14 cellular contexts compared by ENCODE assay signal in the genomic region with DNA sequence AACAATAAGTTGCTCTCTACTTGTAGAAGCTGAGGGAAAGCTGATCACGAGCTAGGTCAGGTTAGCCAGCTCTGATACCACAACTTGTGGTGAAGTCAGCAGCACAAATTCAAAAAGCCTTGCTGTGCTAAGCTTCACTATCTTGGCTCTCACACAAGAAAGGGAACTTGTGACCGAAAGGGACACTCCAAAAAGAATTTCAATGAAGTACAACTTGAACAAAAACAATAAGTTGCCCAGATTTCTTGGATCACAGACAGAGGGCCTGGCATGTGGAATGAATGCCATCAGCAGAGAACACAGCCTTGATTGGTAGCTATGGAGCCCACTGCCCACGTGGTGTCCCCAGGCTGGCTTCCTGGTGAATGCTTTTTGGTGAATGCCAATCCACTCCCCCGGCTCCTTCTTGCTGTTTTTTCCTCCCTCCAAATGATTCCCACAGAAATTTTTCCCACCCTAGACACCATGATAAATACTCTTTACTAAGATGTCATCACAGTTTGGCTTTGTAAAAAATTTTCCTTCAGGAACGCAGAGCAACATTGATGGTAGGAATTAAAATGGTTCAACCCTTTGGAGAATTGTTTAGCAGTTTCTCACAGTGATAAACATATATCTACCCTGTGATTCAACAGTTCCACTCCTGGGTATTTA.
DNase-seq lines count a peak whose midpoint lies in the region; ATAC-seq, FAIRE-seq and TF ChIP-seq lines count a peak whose summit lies in the region.
"Had no signal": no experiment of that assay in that cellular context is flagged by ENCODE, and none has a peak within 500 bp of the region (broad histone marks: within the 10 kb centered on the region; RNA-seq: fewer than 3 reads in every experiment).

No MANE protein-coding gene starts in this region.

- H3K9me3 Mint-ChIP-seq in brain (peaks cover 0 to 1% (median 0%) of the 10 kb centered on the region in 5 experiments), H9 (no peaks in the 10 kb centered on the region)
- H3K9me3 Mint-ChIP-seq: activated T-cell treated with anti-CD3 and anti-CD28 coated beads, Interleukin-2, amount 50 U/mL, for 4 hours; HFFc6 had no signal

- no peak overlapping the region for H2BK120ac ChIP-seq in H9 (ENCODE audit: low read depth, low read length, poor library complexity, severe bottlenecking)

- H3K4me3 ChIP-seq in smooth muscle cell = no peak overlapping the region
- H3K4me3 ChIP-seq: pancreas had no signal

- H2AFZ ChIP-seq in smooth muscle cell (ENCODE audit: low read depth) (peak overlapping the region; percentile 20), H9 (ENCODE audit: low read length) (no peak overlapping the region)

- H3K27me3 Mint-ChIP-seq in brain = no peaks in the 10 kb centered on the region
- peaks cover 1% of the 10 kb centered on the region; the same call in 1 of the 2 replicates for H3K27me3 Mint-ChIP-seq in H9 (ENCODE audit: low read depth)

- H3K4me3 Mint-ChIP-seq in brain = peak overlapping the region in 1 of 5 experiments; percentile 4
- no peak overlapping the region for H3K4me3 Mint-ChIP-seq in H9
- H3K4me3 Mint-ChIP-seq: activated T-cell treated with anti-CD3 and anti-CD28 coated beads, Interleukin-2, amount 50 U/mL, for 4 hours; CD14-positive monocyte; HFFc6 had no signal

- H3F3A ChIP-seq in smooth muscle cell (ENCODE audit: low read depth) = no peaks in the 10 kb centered on the region

- no peaks in the 10 kb centered on the region for H3K4me1 ChIP-seq in smooth muscle cell (ENCODE audit: low read depth)
- H3K4me1 ChIP-seq in H9 (ENCODE audit: insufficient read depth, low read length) = no peaks in the 10 kb centered on the region

- no peaks in the 10 kb centered on the region for H3K36me3 ChIP-seq in smooth muscle cell (ENCODE audit: low read depth)
- H3K36me3 ChIP-seq: pancreas had no signal

- no peak overlapping the region for H3K4ac ChIP-seq in H9 (ENCODE audit: low read depth, low read length)

- TF ChIP-seq POLR2A in GM12892 (IDR thresholded peaks at IDR 0.05; ENCODE audit: low read depth, low read length) = no peak

- H3K9me3 ChIP-seq in smooth muscle cell (replicated peaks; ENCODE audit: low read depth) (no peaks in the 10 kb centered on the region), H9 (ENCODE audit: control insufficient read depth, low read depth, low read length) (no peaks in the 10 kb centered on the region)
- H3K9me3 ChIP-seq: pancreas had no signal

- no peak overlapping the region for H2AK5ac ChIP-seq in H9 (ENCODE audit: insufficient read length, low read length)

- H3K56ac ChIP-seq in H9 (ENCODE audit: insufficient read length, low read depth, low read length) = no peak overlapping the region

- peak; percentile 77 for FAIRE-seq in GM12892 (lab: Jason Lieb, UNC)
- FAIRE-seq: bronchial epithelial cell, pancreas had no signal

- H2BK12ac ChIP-seq in H9 (ENCODE audit: insufficient read length, low read depth, low read length) = no peak overlapping the region

- no peak overlapping the region for H2BK20ac ChIP-seq in H9 (ENCODE audit: low read depth, low read length, poor library complexity, severe bottlenecking)

- H3K36me3 Mint-ChIP-seq in brain = no peaks in the 10 kb centered on the region
- no peaks in the 10 kb centered on the region for H3K36me3 Mint-ChIP-seq in H9 (ENCODE audit: insufficient read depth in 1 of 3, low read depth in 3 of 3)
- H3K36me3 Mint-ChIP-seq: CD14-positive monocyte had no signal

- H2BK15ac ChIP-seq in H9 (ENCODE audit: low read depth, low read length) = no peak overlapping the region

- no peaks in the 10 kb centered on the region for H4K20me1 ChIP-seq in smooth muscle cell (ENCODE audit: low read depth)
- no peaks in the 10 kb centered on the region for H4K20me1 ChIP-seq in H9 (ENCODE audit: control insufficient read depth, insufficient read depth, insufficient read length)

- H3K27ac ChIP-seq in smooth muscle cell (ENCODE audit: low read depth) = no peak overlapping the region
- no peak overlapping the region for H3K27ac ChIP-seq in H9 (ENCODE audit: insufficient read length, low read depth, low read length)
- H3K27ac ChIP-seq: pancreas had no signal

- H3K27ac Mint-ChIP-seq in brain = peak overlapping the region in 4 of 5 experiments; percentile 63 to 97 (median 94)
- H3K27ac Mint-ChIP-seq in H9 = no peak overlapping the region
- H3K27ac Mint-ChIP-seq: HFFc6 had no signal

- no peak overlapping the region for H4K5ac ChIP-seq in H9 (ENCODE audit: insufficient read length, low read depth, low read length)

- TF ChIP-seq CTCF in brain (conservative IDR thresholded peaks at IDR 0.05) (no peak), smooth muscle cell (IDR thresholded peaks at IDR 0.05; ENCODE audit: borderline replicate concordance, insufficient read depth, poor library complexity, severe bottlenecking) (no peak), H9 (conservative IDR thresholded peaks at IDR 0.05) (no peak)

- H3K23me2 ChIP-seq in H9 (ENCODE audit: insufficient read length, low read depth, low read length, poor library complexity, severe bottlenecking) = no peaks in the 10 kb centered on the region

- 63% methylated on average over 5 of the region's 5 CpGs for WGBS in smooth muscle cell (ENCODE audit: low lambda C conversion rate)
- no CpG with 5 or more reads among the region's 5 CpGs for WGBS in H9 (ENCODE audit: extremely low coverage, insufficient read length, low lambda C conversion rate)

- no peak overlapping the region for H4K8ac ChIP-seq in H9 (replicated peaks; ENCODE audit: insufficient read length, low read depth, low read length)

- H2BK5ac ChIP-seq in H9 (ENCODE audit: insufficient read length, low read length) = no peak overlapping the region

- H3K14ac ChIP-seq in H9 (ENCODE audit: insufficient read depth, low read length) = no peak overlapping the region

- no peaks in the 10 kb centered on the region for H3K79me1 ChIP-seq in H9 (ENCODE audit: insufficient read depth, low read depth, low read length, poor library complexity, severe bottlenecking)

- H3K9ac ChIP-seq in smooth muscle cell (ENCODE audit: low read depth) (no peak overlapping the region), H9 (ENCODE audit: extremely low read depth, insufficient read length, low read length) (no peak overlapping the region)

- H3K18ac ChIP-seq in H9 (ENCODE audit: insufficient read length, low read depth, low read length) = no peak overlapping the region

- no peak overlapping the region for H3K23ac ChIP-seq in H9 (ENCODE audit: insufficient read length, low read depth, low read length)

- H3K27me3 ChIP-seq in smooth muscle cell (ENCODE audit: low read depth) (no peaks in the 10 kb centered on the region), H9 (ENCODE audit: insufficient read depth, low read length) (no peaks in the 10 kb centered on the region)
- H3K27me3 ChIP-seq: pancreas had no signal

- ATAC-seq in esophagus mucosa (no peak), HG03342 (IDR thresholded peaks at IDR 0.05; ENCODE audit: unreplicated experiment) (no peak)
- ATAC-seq: activated T-cell treated with anti-CD3 and anti-CD28 coated beads, Interleukin-2, amount 50 U/mL, for 4 hours had no signal

- H4K91ac ChIP-seq in H9 (ENCODE audit: insufficient read length, low read depth, low read length) = no peak overlapping the region

- H3K4me2 ChIP-seq in smooth muscle cell = no peak overlapping the region
- no peak overlapping the region for H3K4me2 ChIP-seq in H9 (ENCODE audit: insufficient read depth, insufficient read length, low read length)

- no peak overlapping the region for H3T11ph ChIP-seq in H9 (ENCODE audit: low read length)

- H3K4me1 Mint-ChIP-seq in brain = peaks cover 41% of the 10 kb centered on the region
- peaks cover under 1 to 6% of the 10 kb centered on the region in 2 experiments for H3K4me1 Mint-ChIP-seq in H9

- no peak for DNase-seq in GM12892 (ENCODE audit: insufficient read length)
- peak; percentile 43 to 79 for DNase-seq in hippocampal formation (lab: John Stamatoyannopoulos, UW)
- DNase-seq in smooth muscle cell (lab: John Stamatoyannopoulos, UW; ENCODE audit: unreplicated experiment) = no peak
- DNase-seq in H9 = no peak
- no peak for DNase-seq in COR-L47 (lab: John Stamatoyannopoulos, UW)
- DNase-seq: activated T-cell treated with anti-CD3 and anti-CD28 coated beads, Interleukin-2, amount 50 U/mL, for 4 hours; HFFc6; kidney glomerular epithelial cell; pancreas had no signal

- H3K79me2 ChIP-seq in smooth muscle cell (ENCODE audit: low read depth) = no peaks in the 10 kb centered on the region
- no peaks in the 10 kb centered on the region for H3K79me2 ChIP-seq in H9 (ENCODE audit: insufficient read depth, low read length)

Comparison
In these comparisons a context has a peak if more than half of its experiments do, and no peak if none do; other contexts are left out.
1. DNase-seq: peak in hippocampal formation (2 of 2); none in GM12892 (single experiment), smooth muscle cell (single experiment), H9 (single experiment) and COR-L47 (single experiment).
2. H3K27ac Mint-ChIP-seq: peak in brain (4 of 5); none in H9 (0 of 3).